In the genomic region with DNA sequence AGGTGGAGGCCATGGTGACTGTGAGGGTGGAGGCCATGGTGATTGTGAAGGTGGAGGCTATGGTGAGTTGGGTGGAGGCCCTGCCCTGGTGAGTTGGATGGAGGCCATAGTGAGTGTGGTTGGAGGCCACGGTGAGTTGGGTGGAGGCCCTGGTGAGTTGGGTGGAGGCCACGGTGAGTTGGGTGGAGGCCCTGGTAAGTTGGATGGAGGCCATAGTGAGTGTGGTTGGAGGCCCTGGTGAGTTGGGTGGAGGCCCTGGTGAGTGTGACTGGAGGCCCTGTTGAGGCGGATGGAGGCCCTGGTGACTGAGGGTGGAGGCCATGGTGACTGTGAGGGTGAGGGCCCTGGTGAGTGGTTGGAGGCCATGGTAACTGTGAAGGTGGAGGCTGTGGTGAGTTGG, we compare ENCODE assay signal across 12 cellular contexts.
DNase-seq lines count a peak whose midpoint lies in the region; ATAC-seq and TF ChIP-seq lines count a peak whose summit lies in the region.
"Had no signal": no experiment of that assay in that cellular context is flagged by ENCODE, and none has a peak within 500 bp of the region (broad histone marks: within the 10 kb centered on the region; RNA-seq: fewer than 3 reads in every experiment).

No MANE protein-coding gene starts in this region.

- no peak overlapping the region for H3K4me3 Mint-ChIP-seq in glutamatergic neuron (ENCODE audit: unreplicated experiment)
- no peak overlapping the region for H3K4me3 Mint-ChIP-seq in stimulated activated effector memory CD8-positive, alpha-beta T cell treated with anti-CD3 and anti-CD28 coated beads, Interleukin-12 subunit alpha, Interleukin-12 subunit beta, amount 100 ng/mL, for 72 hours
- H3K4me3 Mint-ChIP-seq: CD14-positive monocyte; CD8-positive, alpha-beta T cell had no signal

- H3K27me3 ChIP-seq in left ventricle myocardium inferior (ENCODE audit: low read depth), result peaks cover 14% of the 10 kb centered on the region
- H3K27me3 ChIP-seq: BE2C had no signal

- no peak overlapping the region for H3K4me3 ChIP-seq in left ventricle myocardium inferior
- no peak overlapping the region for H3K4me3 ChIP-seq in HEK293 (ENCODE audit: low read depth, low read length)

- CTCF ChIA-PET in HEK293 (lab: Yijun Ruan, JAX), result interaction anchor here (0.6 kb wide), 1 partner anchor 808 kb away, joined by 3 read pairs; no protein-coding TSS in a partner anchor

- peak overlapping the region; percentile 62 for H3K27ac Mint-ChIP-seq in glutamatergic neuron (ENCODE audit: unreplicated experiment)
- H3K27ac Mint-ChIP-seq in stimulated activated effector memory CD8-positive, alpha-beta T cell treated with anti-CD3 and anti-CD28 coated beads, Interleukin-12 subunit alpha, Interleukin-12 subunit beta, amount 100 ng/mL, for 72 hours, result peak overlapping the region; percentile 37
- H3K27ac Mint-ChIP-seq: CD8-positive, alpha-beta T cell had no signal

- TF ChIP-seq CTCF in left ventricle myocardium inferior (IDR thresholded peaks at IDR 0.05; ENCODE audit: borderline replicate concordance) (no peak), HEK293 (tag by site-specific recombination; IDR thresholded peaks at IDR 0.05) (no peak), glutamatergic neuron (IDR thresholded peaks at IDR 0.05; ENCODE audit: partially characterized antibody, unreplicated experiment) (no peak), omental fat pad (IDR thresholded peaks at IDR 0.05) (no peak)

- H3K27ac ChIP-seq in left ventricle myocardium inferior (replicated peaks) (peak overlapping the region; percentile 85), HEK293 (ENCODE audit: extremely low read depth, low read depth, low read length) (no peak overlapping the region)

- no peak for ATAC-seq in left ventricle myocardium superior
- no peak for ATAC-seq in stimulated activated effector memory CD8-positive, alpha-beta T cell treated with anti-CD3 and anti-CD28 coated beads, Interleukin-12 subunit alpha, Interleukin-12 subunit beta, amount 100 ng/mL, for 72 hours
- ATAC-seq in HG03159 (IDR thresholded peaks at IDR 0.05; ENCODE audit: unreplicated experiment), result no peak
- no peak for ATAC-seq in omental fat pad (ENCODE audit: low FRiP score)
- ATAC-seq: CD8-positive, alpha-beta T cell had no signal

- peaks cover 4% of the 10 kb centered on the region for H3K9me3 Mint-ChIP-seq in glutamatergic neuron (ENCODE audit: unreplicated experiment)
- no peaks in the 10 kb centered on the region for H3K9me3 Mint-ChIP-seq in stimulated activated effector memory CD8-positive, alpha-beta T cell treated with anti-CD3 and anti-CD28 coated beads, Interleukin-12 subunit alpha, Interleukin-12 subunit beta, amount 100 ng/mL, for 72 hours
- H3K9me3 Mint-ChIP-seq: CD8-positive, alpha-beta T cell had no signal

- no peaks in the 10 kb centered on the region for H3K36me3 ChIP-seq in left ventricle myocardium inferior
- no peaks in the 10 kb centered on the region for H3K36me3 ChIP-seq in HEK293 (ENCODE audit: control insufficient read depth in 2 of 2, insufficient read depth in 1 of 2, low read length in 2 of 2)
- H3K36me3 ChIP-seq: BE2C had no signal

- intact Hi-C loops in left ventricle myocardium inferior (cut with micrococcal nuclease), result no loop called here
- intact Hi-C loops in left ventricle myocardium superior (cut with micrococcal nuclease), result no loop called here

- H3K36me3 Mint-ChIP-seq in glutamatergic neuron (ENCODE audit: unreplicated experiment), result peaks cover 7% of the 10 kb centered on the region
- no peaks in the 10 kb centered on the region for H3K36me3 Mint-ChIP-seq in stimulated activated effector memory CD8-positive, alpha-beta T cell treated with anti-CD3 and anti-CD28 coated beads, Interleukin-12 subunit alpha, Interleukin-12 subunit beta, amount 100 ng/mL, for 72 hours
- H3K36me3 Mint-ChIP-seq: CD14-positive monocyte; CD8-positive, alpha-beta T cell had no signal

- H3K4me1 Mint-ChIP-seq in glutamatergic neuron (ENCODE audit: low read depth, unreplicated experiment), result peaks cover 6% of the 10 kb centered on the region
- peaks cover 9% of the 10 kb centered on the region for H3K4me1 Mint-ChIP-seq in stimulated activated effector memory CD8-positive, alpha-beta T cell treated with anti-CD3 and anti-CD28 coated beads, Interleukin-12 subunit alpha, Interleukin-12 subunit beta, amount 100 ng/mL, for 72 hours

- peaks cover 4% of the 10 kb centered on the region for H3K9me3 ChIP-seq in left ventricle myocardium inferior (replicated peaks)
- no peaks in the 10 kb centered on the region for H3K9me3 ChIP-seq in HEK293 (ENCODE audit: control insufficient read depth, insufficient read depth, low read depth, low read length)
- H3K9me3 ChIP-seq: BE2C had no signal

- peaks cover 2% of the 10 kb centered on the region for H3K27me3 Mint-ChIP-seq in glutamatergic neuron (ENCODE audit: unreplicated experiment)

- H3K4me1 ChIP-seq in left ventricle myocardium inferior (peaks cover 37% of the 10 kb centered on the region), HEK293 (ENCODE audit: control insufficient read depth, insufficient read depth, low read length) (no peaks in the 10 kb centered on the region)

- POLR2A ChIA-PET in HEK293 (lab: Yijun Ruan, JAX), result no interaction called here

- no peak for DNase-seq in left ventricle myocardium inferior
- DNase-seq in left ventricle myocardium superior, result no peak
- DNase-seq in glutamatergic neuron, result no peak
- DNase-seq in stimulated activated effector memory CD8-positive, alpha-beta T cell treated with anti-CD3 and anti-CD28 coated beads, Interleukin-12 subunit alpha, Interleukin-12 subunit beta, amount 100 ng/mL, for 72 hours (ENCODE audit: low spot score in 2 of 2), result no peak
- no peak for DNase-seq in hepatic stellate cell (ENCODE audit: low spot score)
- DNase-seq in omental fat pad (ENCODE audit: low spot score), result no peak
- DNase-seq: CD8-positive, alpha-beta T cell; GF-D8 had no signal

TF ChIP-seq in HEK293, 187 proteins besides CTCF, POLR2A, EP300 and RAD21:
- TF ChIP-seq ZBTB1 (tag by site-specific recombination; IDR thresholded peaks at IDR 0.05) (no peak), KLF1 (tag by site-specific recombination; IDR thresholded peaks at IDR 0.05) (peak; percentile 73)
